ENCODE assay signal across 18 cellular contexts in genomic region chr2:227826019-227826521, GRCh38. TPM values are rescaled to one million over a fixed set of nuclear protein-coding genes. Genes with fewer than 3 reads are reported as not detected.
A peak's percentile ranks its signal among the peaks of the same experiment; 100 is the strongest.
DNase-seq lines count a peak whose midpoint lies in the region; ATAC-seq and TF ChIP-seq lines count a peak whose summit lies in the region.
"Had no signal": no experiment of that assay in that cellular context is flagged by ENCODE, and none has a peak within 500 bp of the region (broad histone marks: within the 10 kb centered on the region; RNA-seq: fewer than 3 reads in every experiment).

No MANE protein-coding gene starts in this region.

- no peaks in the 10 kb centered on the region for H3K36me3 Mint-ChIP-seq in activated CD4-positive, alpha-beta memory T cell treated with anti-CD3 and anti-CD28 coated beads for 36 hours
- H3K36me3 Mint-ChIP-seq: natural killer cell treated with Interleukin-12 subunit alpha and Interleukin-12 subunit beta and Interleukin-15 and Interleukin-18, amount 100 ng/mL, for 72 hours had no signal

- no peaks in the 10 kb centered on the region for H3F3A ChIP-seq in SK-N-SH (replicated peaks; ENCODE audit: insufficient read depth)

- no peak overlapping the region for H3K27ac ChIP-seq in SK-N-SH (ENCODE audit: low read depth in 2 of 2, low read length in 1 of 2)
- H3K27ac ChIP-seq in epithelial cell of prostate, result peak overlapping the region; percentile 76
- no peak overlapping the region for H3K27ac ChIP-seq in prostate gland
- H3K27ac ChIP-seq in left lung, result no peak overlapping the region
- H3K27ac ChIP-seq: testis had no signal

- H3K9me3 Mint-ChIP-seq in activated CD4-positive, alpha-beta memory T cell treated with anti-CD3 and anti-CD28 coated beads for 36 hours, result no peaks in the 10 kb centered on the region
- H3K9me3 Mint-ChIP-seq: activated B cell treated with CpG ODN at 0.5 μM for 24 hours; activated T-cell treated with anti-CD3 and anti-CD28 coated beads, Interleukin-2, amount 50 U/mL, for 4 hours had no signal

- ATAC-seq in SK-N-SH treated with all-trans-retinoic acid at 6 μM for 48 hours (no peak), HG03460 (IDR thresholded peaks at IDR 0.05; ENCODE audit: unreplicated experiment) (no peak), left lung (no peak)
- ATAC-seq: natural killer cell treated with Interleukin-12 subunit alpha and Interleukin-12 subunit beta and Interleukin-15 and Interleukin-18, amount 100 ng/mL, for 72 hours had no signal

- no peaks in the 10 kb centered on the region for H4K20me1 ChIP-seq in SK-N-SH (ENCODE audit: insufficient read depth)

- H2AFZ ChIP-seq in SK-N-SH (ENCODE audit: low read depth), result peak overlapping the region; percentile 56; the same call in 1 of the 2 replicates

- no peak overlapping the region for H3K9ac ChIP-seq in SK-N-SH

- peak overlapping the region; percentile 17 for H3K4me3 Mint-ChIP-seq in activated CD4-positive, alpha-beta memory T cell treated with anti-CD3 and anti-CD28 coated beads for 36 hours
- H3K4me3 Mint-ChIP-seq: activated B cell treated with CpG ODN at 0.5 μM for 24 hours; activated T-cell treated with anti-CD3 and anti-CD28 coated beads, Interleukin-2, amount 50 U/mL, for 4 hours; dendritic cell treated with granulocyte-macrophage colony-stimulating factor and Interleukin-4, amounts not matched to agents 40 ng/mL and 50 ng/mL, for 4 days; natural killer cell treated with Interleukin-12 subunit alpha and Interleukin-12 subunit beta and Interleukin-15 and Interleukin-18, amount 100 ng/mL, for 72 hours had no signal

- H3K79me2 ChIP-seq in SK-N-SH (ENCODE audit: insufficient read depth), result no peaks in the 10 kb centered on the region

- H3K9me2 ChIP-seq in SK-N-SH, result no peaks in the 10 kb centered on the region

- 54% methylated on average over 10 of the region's 10 CpGs for WGBS in SK-N-SH (ENCODE audit: low lambda C conversion rate)
- WGBS in prostate gland, result 35% methylated on average over 10 of the region's 10 CpGs

- DNase-seq in SK-N-SH, result no peak
- DNase-seq in activated CD4-positive, alpha-beta memory T cell treated with anti-CD3 and anti-CD28 coated beads for 36 hours, result peak; percentile 53
- DNase-seq in epithelial cell of prostate (ENCODE audit: low read depth, low spot score), result peak; percentile 36
- peak; percentile 24 for DNase-seq in prostate gland (ENCODE audit: low spot score)
- DNase-seq in left lung, result no peak
- no peak for DNase-seq in cerebellar cortex (ENCODE audit: low spot score)
- DNase-seq: activated B cell treated with CpG ODN at 0.5 μM for 24 hours; activated T-cell treated with anti-CD3 and anti-CD28 coated beads, Interleukin-2, amount 50 U/mL, for 4 hours; Caco-2; GDM1; KBM-7; NCI-H1417 treated with DMSO at 0.1 percent for 48 hours; testis had no signal

- H3K4me2 ChIP-seq in SK-N-SH, result no peak overlapping the region

- H3K9me3 ChIP-seq in SK-N-SH (no peaks in the 10 kb centered on the region), prostate gland (no peaks in the 10 kb centered on the region), left lung (no peaks in the 10 kb centered on the region)
- H3K9me3 ChIP-seq: Caco-2, testis had no signal

- H3K4me1 ChIP-seq in SK-N-SH (ENCODE audit: control insufficient read depth in 1 of 2, insufficient read depth in 2 of 2, low read depth in 1 of 2, low read length in 1 of 2) (no peaks in the 10 kb centered on the region), prostate gland (replicated peaks) (no peaks in the 10 kb centered on the region), left lung (no peaks in the 10 kb centered on the region)
- H3K4me1 ChIP-seq: testis had no signal

- no peak for TF ChIP-seq EP300 in SK-N-SH (IDR thresholded peaks at IDR 0.05; ENCODE audit: borderline replicate concordance in 1 of 2, low read depth in 1 of 2, low read length in 1 of 2)

- no peak for TF ChIP-seq CTCF in SK-N-SH (IDR thresholded peaks at IDR 0.05)
- TF ChIP-seq CTCF in prostate gland (IDR thresholded peaks at IDR 0.05), result no peak
- TF ChIP-seq CTCF in left lung (IDR thresholded peaks at IDR 0.05), result no peak

- POLR2A ChIA-PET in SK-N-SH (lab: Yijun Ruan, JAX), result no interaction called here
- POLR2A ChIA-PET in activated CD4-positive, alpha-beta memory T cell treated with anti-CD3 and anti-CD28 coated beads for 36 hours (lab: Charles Lee), result no interaction called here

- H3K27me3 Mint-ChIP-seq in activated CD4-positive, alpha-beta memory T cell treated with anti-CD3 and anti-CD28 coated beads for 36 hours, result no peaks in the 10 kb centered on the region

- H3K27ac Mint-ChIP-seq in activated CD4-positive, alpha-beta memory T cell treated with anti-CD3 and anti-CD28 coated beads for 36 hours, result peak overlapping the region; percentile 53
- H3K27ac Mint-ChIP-seq: activated B cell treated with CpG ODN at 0.5 μM for 24 hours; dendritic cell treated with granulocyte-macrophage colony-stimulating factor and Interleukin-4, amounts not matched to agents 40 ng/mL and 50 ng/mL, for 4 days; natural killer cell treated with Interleukin-12 subunit alpha and Interleukin-12 subunit beta and Interleukin-15 and Interleukin-18, amount 100 ng/mL, for 72 hours had no signal

- H3K36me3 ChIP-seq in SK-N-SH (replicated peaks in 1 of 2; ENCODE audit: control insufficient read depth in 1 of 2, insufficient read depth in 2 of 2, low read length in 1 of 2) (no peaks in the 10 kb centered on the region), prostate gland (no peaks in the 10 kb centered on the region), left lung (no peaks in the 10 kb centered on the region)

- H3K4me1 Mint-ChIP-seq in activated CD4-positive, alpha-beta memory T cell treated with anti-CD3 and anti-CD28 coated beads for 36 hours (ENCODE audit: low read depth), result peaks cover 13% of the 10 kb centered on the region
- H3K4me1 Mint-ChIP-seq: activated B cell treated with CpG ODN at 0.5 μM for 24 hours had no signal

- TF ChIP-seq RAD21 in SK-N-SH (IDR thresholded peaks at IDR 0.05; ENCODE audit: low read length), result no peak

- CTCF ChIA-PET in SK-N-SH (lab: Yijun Ruan, JAX), result no interaction called here
- CTCF ChIA-PET in activated CD4-positive, alpha-beta memory T cell treated with anti-CD3 and anti-CD28 coated beads for 36 hours (lab: Charles Lee), result no interaction called here

- H3K27me3 ChIP-seq in SK-N-SH (ENCODE audit: insufficient read depth) (no peaks in the 10 kb centered on the region), prostate gland (replicated peaks; ENCODE audit: insufficient read depth) (no peaks in the 10 kb centered on the region), left lung (no peaks in the 10 kb centered on the region)
- H3K27me3 ChIP-seq: testis had no signal

- intact Hi-C loops in activated CD4-positive, alpha-beta memory T cell treated with anti-CD3 and anti-CD28 coated beads for 36 hours (cut with micrococcal nuclease), result no loop called here
- intact Hi-C loops in prostate gland (cut with DNase I) (no loop called here), left lung (cut with DNase I) (no loop called here)

- no peak overlapping the region for H3K4me3 ChIP-seq in SK-N-SH (ENCODE audit: low read depth in 2 of 2, low read length in 1 of 2)
- H3K4me3 ChIP-seq in prostate gland, result no peak overlapping the region
- H3K4me3 ChIP-seq in left lung, result no peak overlapping the region
- H3K4me3 ChIP-seq: lung, testis had no signal

- no peak for TF ChIP-seq POLR2A in prostate gland (IDR thresholded peaks at IDR 0.05)

TF ChIP-seq in SK-N-SH, 30 proteins besides CTCF, POLR2A, EP300 and RAD21 (continues in another document):
- TF ChIP-seq RFX5 (IDR thresholded peaks at IDR 0.05; ENCODE audit: low read length) (no peak), MEF2A (IDR thresholded peaks at IDR 0.05; ENCODE audit: borderline replicate concordance, low read depth) (no peak), SMC3 (IDR thresholded peaks at IDR 0.05; ENCODE audit: low read depth, low read length) (no peak), PBX3 (IDR thresholded peaks at IDR 0.05) (no peak)

TF ChIP-seq in SK-N-SH treated with all-trans-retinoic acid at 6 μM for 48 hours, 23 proteins besides CTCF, POLR2A, EP300 and RAD21:
- TF ChIP-seq TOX (CRISPR knock-in tag; IDR thresholded peaks at IDR 0.05; ENCODE audit: borderline replicate concordance), result no peak
- TF ChIP-seq ZFP3 (CRISPR knock-in tag; IDR thresholded peaks at IDR 0.05), result no peak
TF ChIP-seq in SK-N-SH treated with all-trans-retinoic acid at 6 μM for 48 hours: peak in this region for 0.

RNA-seq across cellular contexts. Expression of gene CCL20, which starts 12.4 kb away (rescaled TPM):
- polyA plus RNA-seq in SK-N-SH (2012; rRNA removed), result 0.12 TPM in 1 of 2 replicates, not detected in the other
- 0.29 and 0.40 TPM in 2 replicates for polyA plus RNA-seq in SK-N-SH (2012; cell fraction: cytosol; rRNA removed)
- polyA plus RNA-seq in SK-N-SH (2012; cell fraction: nucleus; rRNA removed), result 0.19 and 0.21 TPM in 2 replicates
- 10 to 100 TPM; 72.0 to 74.7 TPM for total RNA-seq in activated CD4-positive, alpha-beta memory T cell treated with anti-CD3 and anti-CD28 coated beads for 36 hours
- total RNA-seq in prostate gland (1 to 10 TPM in 1 of 2 donors, not detected in 1; 1.6 TPM), left lung (10 to 100 TPM in 1 of 2 donors, 1 to 10 TPM in 1; 1.9 to 15.7 TPM)
- total RNA-seq: activated B cell treated with CpG ODN at 0.5 μM for 24 hours; natural killer cell treated with Interleukin-12 subunit alpha and Interleukin-12 subunit beta and Interleukin-15 and Interleukin-18, amount 100 ng/mL, for 72 hours had no signal

RNA-seq across cellular contexts. Expression of gene DAW1, which starts 45.4 kb away (rescaled TPM):
- 1.2 and 2.4 TPM in 2 replicates for polyA plus RNA-seq in SK-N-SH (2012; rRNA removed)
- polyA plus RNA-seq in SK-N-SH (2012; cell fraction: cytosol; rRNA removed), result 2.4 TPM in 2 replicates
- 0.94 and 1.8 TPM in 2 replicates for polyA plus RNA-seq in SK-N-SH (2012; cell fraction: nucleus; rRNA removed)
- total RNA-seq in activated CD4-positive, alpha-beta memory T cell treated with anti-CD3 and anti-CD28 coated beads for 36 hours, result not detected
- total RNA-seq in prostate gland (1 to 10 TPM in 1 of 2 donors, not detected in 1; 3.0 TPM), left lung (1 to 10 TPM in 1 of 2 donors, under 1 TPM in 1; 0.99 to 7.7 TPM)
- total RNA-seq: activated B cell treated with CpG ODN at 0.5 μM for 24 hours; activated T-cell treated with anti-CD3 and anti-CD28 coated beads, Interleukin-2, amount 50 U/mL, for 4 hours; natural killer cell treated with Interleukin-12 subunit alpha and Interleukin-12 subunit beta and Interleukin-15 and Interleukin-18, amount 100 ng/mL, for 72 hours had no signal

Comparison
In these comparisons a context has a peak if more than half of its experiments do, and no peak if none do; other contexts are left out.
1. DNase-seq: peak in activated CD4-positive, alpha-beta memory T cell treated with anti-CD3 and anti-CD28 coated beads for 36 hours (single experiment), epithelial cell of prostate (single experiment) and prostate gland (single experiment); none in SK-N-SH (single experiment), left lung (0 of 2) and cerebellar cortex (single experiment).
2. RNA of gene CCL20, which starts 12.4 kb away (total RNA-seq): 72.0 to 74.7 TPM in activated CD4-positive, alpha-beta memory T cell treated with anti-CD3 and anti-CD28 coated beads for 36 hours; 1.9 to 15.7 TPM in left lung and 1.6 TPM in prostate gland; every median in the first group is over 4 times any median in the second.